In genomic region chr1:2583871-2584341, GRCh38 we compare ENCODE assay signal across 8 cellular contexts. TPM values are rescaled to one million over a fixed set of nuclear protein-coding genes. Genes with fewer than 3 reads are reported as not detected.
DNase-seq lines count a peak whose midpoint lies in the region; ATAC-seq, FAIRE-seq and TF ChIP-seq lines count a peak whose summit lies in the region.
"Had no signal": no experiment of that assay in that cellular context is flagged by ENCODE, and none has a peak within 500 bp of the region (broad histone marks: within the 10 kb centered on the region; RNA-seq: fewer than 3 reads in every experiment).

No MANE protein-coding gene starts in this region.

- CTCF ChIA-PET in K562 (lab: Yijun Ruan, JAX; ENCODE audit: low intra/inter-chr PET ratio): no interaction called here

- in situ Hi-C loops in K562 (cut with MboI): no loop called here

- peaks cover 8% of the 10 kb centered on the region; the same call in 1 of the 3 replicates for H3K79me2 ChIP-seq in K562 (ENCODE audit: control insufficient read depth, insufficient read depth, low read length)

- H3K9ac ChIP-seq in K562 (ENCODE audit: insufficient read depth in 1 of 2, low read depth in 2 of 2, low read length in 2 of 2): peak overlapping the region in 1 of 2 experiments; percentile 6; a peak in 2 of 4 replicates

- FAIRE-seq in K562 (lab: Jason Lieb, UNC) (no peak), pancreas (lab: Jason Lieb, UNC) (no peak)

- H3K4me2 ChIP-seq in K562 (ENCODE audit: insufficient read depth, low read length): no peak overlapping the region

- H3K27me3 ChIP-seq in K562 (ENCODE audit: control insufficient read depth in 2 of 2, insufficient read depth in 2 of 2, low read length in 2 of 2) (peaks cover 12 to 21% of the 10 kb centered on the region in 2 experiments), pancreas (no peaks in the 10 kb centered on the region)

- no peaks in the 10 kb centered on the region for H4K20me1 ChIP-seq in K562 (replicated peaks; ENCODE audit: control insufficient read depth, insufficient read depth, low read length)

- no peak for TF ChIP-seq RAD21 in K562 (CRISPR knock-in tag; conservative IDR thresholded peaks at IDR 0.05 in 1 of 2, IDR thresholded peaks at IDR 0.05 in 1 of 2)

- intact Hi-C loops in K562 (cut with micrococcal nuclease) (no loop called here), pancreas (cut with DNase I) (no loop called here)

- ATAC-seq in K562: no peak
- peak in 1 of 4 donors; percentile 6 for ATAC-seq in pancreas
- ATAC-seq in GM19397 (IDR thresholded peaks at IDR 0.05; ENCODE audit: unreplicated experiment): no peak
- no peak for ATAC-seq in HG03342 (IDR thresholded peaks at IDR 0.05; ENCODE audit: unreplicated experiment)

- H3K9me1 ChIP-seq in K562 (ENCODE audit: control insufficient read depth, insufficient read depth, low read length): no peaks in the 10 kb centered on the region

- POLR2A ChIA-PET in K562 (lab: Yijun Ruan, JAX): interaction anchor here (0.6 to 1.5 kb wide), 4 partner anchors 10 to 148 kb away, joined by 3 to 4 read pairs (median 4); partner anchors contain the start of gene TNFRSF14

- H3K4me1 ChIP-seq in K562 (replicated peaks in 1 of 2; ENCODE audit: control insufficient read depth in 2 of 2, insufficient read depth in 2 of 2, low read length in 2 of 2) (peaks cover 20 to 49% of the 10 kb centered on the region in 2 experiments), pancreas (peaks cover 0 to 17% (median 13%) of the 10 kb centered on the region in 3 donors)

- H3K4me3 ChIP-seq in K562: no peak overlapping the region
- no peak overlapping the region for H3K4me3 ChIP-seq in pancreas

- no peak overlapping the region for H3K27ac ChIP-seq in K562 (ENCODE audit: extremely low read depth, low read depth, low read length)
- peak overlapping the region in 1 of 4 donors; percentile 33 for H3K27ac ChIP-seq in pancreas
- H3K27ac ChIP-seq: coronary artery had no signal

- 0 out of 3 replicates have a peak, but pooled peaks cover 4% of the 10 kb centered on the region for H3K36me3 ChIP-seq in K562 (ENCODE audit: control insufficient read depth, insufficient read depth, low read length)
- H3K36me3 ChIP-seq in pancreas: no peaks in the 10 kb centered on the region

- TF ChIP-seq POLR2A in K562 (conservative IDR thresholded peaks at IDR 0.05): no peak

- H2AFZ ChIP-seq in K562 (ENCODE audit: low read depth, low read length): no peak overlapping the region

- no peaks in the 10 kb centered on the region for H3K9me3 ChIP-seq in K562 (replicated peaks; ENCODE audit: control insufficient read depth, insufficient read depth, low read depth, low read length)
- no peaks in the 10 kb centered on the region for H3K9me3 ChIP-seq in pancreas

- no peak for TF ChIP-seq CTCF in K562 (IDR thresholded peaks at IDR 0.05 in 2 of 3, conservative IDR thresholded peaks at IDR 0.05 in 1 of 3; ENCODE audit: insufficient read depth in 2 of 3, low read depth in 1 of 3, low read length in 3 of 3)
- TF ChIP-seq CTCF in pancreas (IDR thresholded peaks at IDR 0.05): no peak

- no peak for TF ChIP-seq EP300 in K562 (IDR thresholded peaks at IDR 0.05; ENCODE audit: low read length)

- DNase-seq in Daoy (ENCODE audit: low read depth) (peak; percentile 41), NCI-H2171 treated with DMSO at 0.1 percent for 48 hours (lab: John Stamatoyannopoulos, UW) (peak; percentile 40), K562 (ENCODE audit: extremely low read depth in 1 of 4, low spot score in 3 of 4) (no peak), pancreas (peak in 5 of 6 donors; percentile 38 to 70 (median 43)), dermis blood vessel endothelial cell (no peak)

- 71% methylated on average over 14 of the region's 14 CpGs for WGBS in K562 (ENCODE audit: insufficient coverage, low coverage, missing lambda C conversion rate)
- 25 to 26% methylated on average over 14 of the region's 14 CpGs for WGBS in pancreas, 2 donors

- no TSS peak for BruUV-seq in K562 (replicated peaks; lab: Mats Ljungman, UMichigan)

RNA-seq across cellular contexts. Expression of gene PRXL2B, which starts 2.7 kb away (rescaled TPM):
- 13.0 and 20.6 TPM in 2 replicates for total RNA-seq in Daoy (2014; rRNA removed; shearing (Covaris generic))
- total RNA-seq in K562 (2011; cell fraction: chromatin; rRNA removed; ENCODE audit: low replicate concordance): 4.0 and 14.5 TPM in 2 replicates
- total RNA-seq in K562 (2011; cell fraction: nucleolus; rRNA removed): 13.0 and 14.3 TPM in 2 replicates
- total RNA-seq in K562 (2011; cell fraction: nucleoplasm; rRNA removed): 5.5 and 8.1 TPM in 2 replicates
- total RNA-seq in K562 (2014; rRNA removed) (14.0 and 16.4 TPM in 2 replicates), K562 (2014; rRNA removed; fragmentation: Illumina TruSeq; extraction: Trizol) (3.3 and 4.1 TPM in 2 replicates), K562 (2015; rRNA removed; fragmentation: Illumina TruSeq; extraction: Trizol) (11.8 TPM in 2 replicates), K562 (2021) (25.3 and 28.1 TPM in 2 replicates), pancreas (10 to 100 TPM in 4 of 6 donors, 1 to 10 TPM in 2; 3.3 to 16.4 (median 10.8) TPM), dermis blood vessel endothelial cell (63.0 and 128 TPM in 2 replicates)
- polyA plus RNA-seq in K562 (2011; rRNA removed) (6.7 and 7.0 TPM in 2 replicates), K562 (2014; fragmentation: Illumina TruSeq; extraction: Trizol) (15.2 and 16.6 TPM in 2 replicates), K562 (2014; fragmentation: Nextera tagmentation; extraction: Ambion mirVana) (1 to 10 TPM in 1 of 2 experiments, under 1 TPM in 1; 0.99 to 1.7 TPM), K562 (2014; rRNA removed) (17.6 and 20.7 TPM in 2 replicates), pancreas (10 to 100 TPM; 12.1 to 13.4 TPM)
- polyA plus RNA-seq in K562 (2011; cell fraction: cytosol; rRNA removed): 9.9 and 25.7 TPM in 2 replicates
- 20.2 and 28.6 TPM in 2 replicates for polyA plus RNA-seq in K562 (2011; cell fraction: nucleus; rRNA removed)
- polyA plus RNA-seq in K562 (2012): 11.9 and 22.1 TPM in 2 replicates
- polyA minus RNA-seq in K562 (2011; rRNA and poly(A)+ RNA removed): 1.8 and 4.0 TPM in 2 replicates
- polyA minus RNA-seq in K562 (2011; cell fraction: cytosol; rRNA and poly(A)+ RNA removed): 3.9 and 7.0 TPM in 2 replicates
- polyA minus RNA-seq in K562 (2011; cell fraction: nucleus; rRNA and poly(A)+ RNA removed): 5.4 and 6.8 TPM in 2 replicates

RNA-seq across cellular contexts. Expression of gene TNFRSF14, which starts 27.7 kb away (rescaled TPM):
- 9.0 and 12.1 TPM in 2 replicates for total RNA-seq in Daoy (2014; rRNA removed; shearing (Covaris generic))
- 2.5 and 7.5 TPM in 2 replicates for total RNA-seq in K562 (2011; cell fraction: chromatin; rRNA removed; ENCODE audit: low replicate concordance)
- 4.8 and 5.5 TPM in 2 replicates for total RNA-seq in K562 (2011; cell fraction: nucleolus; rRNA removed)
- total RNA-seq in K562 (2011; cell fraction: nucleoplasm; rRNA removed): 3.3 and 3.4 TPM in 2 replicates
- 0.68 and 0.73 TPM in 2 replicates for total RNA-seq in K562 (2014; rRNA removed)
- total RNA-seq in K562 (2014; rRNA removed; fragmentation: Illumina TruSeq; extraction: Trizol): 0.11 and 0.16 TPM in 2 replicates
- total RNA-seq in K562 (2015; rRNA removed; fragmentation: Illumina TruSeq; extraction: Trizol): 1.1 and 1.3 TPM in 2 replicates
- total RNA-seq in K562 (2021): 1.8 and 2.1 TPM in 2 replicates
- 0.68 and 1.3 TPM in 2 replicates for polyA plus RNA-seq in K562 (2011; rRNA removed)
- 0.97 and 1.0 TPM in 2 replicates for polyA plus RNA-seq in K562 (2011; cell fraction: cytosol; rRNA removed)
- 11.2 and 14.0 TPM in 2 replicates for polyA plus RNA-seq in K562 (2011; cell fraction: nucleus; rRNA removed)
- polyA plus RNA-seq in K562 (2012): 3.3 and 11.5 TPM in 2 replicates
- 0.58 and 0.89 TPM in 2 replicates for polyA plus RNA-seq in K562 (2014; fragmentation: Illumina TruSeq; extraction: Trizol)
- not detected for polyA plus RNA-seq in K562 (2014; fragmentation: Nextera tagmentation; extraction: Ambion mirVana)
- polyA plus RNA-seq in K562 (2014; rRNA removed): 1.6 and 2.3 TPM in 2 replicates
- polyA minus RNA-seq in K562 (2011; rRNA and poly(A)+ RNA removed): 0.15 and 0.18 TPM in 2 replicates
- polyA minus RNA-seq in K562 (2011; cell fraction: cytosol; rRNA and poly(A)+ RNA removed): not detected in 2 replicates
- polyA minus RNA-seq in K562 (2011; cell fraction: nucleus; rRNA and poly(A)+ RNA removed): 1.6 and 2.0 TPM in 2 replicates
- total RNA-seq in pancreas: 10 to 100 TPM; 10.3 to 37.2 (median 19.0) TPM
- polyA plus RNA-seq in pancreas: 100 to 1,000 TPM; 120 to 124 TPM
- 109 and 155 TPM in 2 replicates for total RNA-seq in dermis blood vessel endothelial cell

RNA-seq across cellular contexts. Expression of gene MMEL1, which starts 48.9 kb away (rescaled TPM):
- not detected in 2 replicates for total RNA-seq in Daoy (2014; rRNA removed; shearing (Covaris generic))
- not detected in 2 replicates for total RNA-seq in K562 (2011; cell fraction: chromatin; rRNA removed; ENCODE audit: low replicate concordance)
- not detected in 2 replicates for total RNA-seq in K562 (2011; cell fraction: nucleolus; rRNA removed)
- total RNA-seq in K562 (2011; cell fraction: nucleoplasm; rRNA removed): not detected in 2 replicates
- total RNA-seq in K562 (2014; rRNA removed) (not detected in 2 replicates), K562 (2014; rRNA removed; fragmentation: Illumina TruSeq; extraction: Trizol) (not detected in 2 replicates), K562 (2015; rRNA removed; fragmentation: Illumina TruSeq; extraction: Trizol) (not detected in 2 replicates), K562 (2021) (not detected in 2 replicates), pancreas (1 to 10 TPM in 5 of 6 donors, under 1 TPM in 1; 0.39 to 3.1 (median 2.2) TPM), dermis blood vessel endothelial cell (2.0 and 5.4 TPM in 2 replicates)
- polyA plus RNA-seq in K562 (2011; rRNA removed) (not detected in 2 replicates), K562 (2014; fragmentation: Illumina TruSeq; extraction: Trizol) (not detected in 2 replicates), K562 (2014; fragmentation: Nextera tagmentation; extraction: Ambion mirVana) (not detected), K562 (2014; rRNA removed) (not detected in 2 replicates), pancreas (1 to 10 TPM; 7.6 to 8.7 TPM)
- polyA plus RNA-seq in K562 (2011; cell fraction: cytosol; rRNA removed): not detected in 2 replicates
- 0.11 and 0.18 TPM in 2 replicates for polyA plus RNA-seq in K562 (2011; cell fraction: nucleus; rRNA removed)
- 0.11 TPM in 1 of 2 replicates, not detected in the other for polyA plus RNA-seq in K562 (2012)
- polyA minus RNA-seq in K562 (2011; rRNA and poly(A)+ RNA removed): not detected in 2 replicates
- polyA minus RNA-seq in K562 (2011; cell fraction: cytosol; rRNA and poly(A)+ RNA removed): not detected in 2 replicates
- polyA minus RNA-seq in K562 (2011; cell fraction: nucleus; rRNA and poly(A)+ RNA removed): not detected in 2 replicates

RNA-seq across cellular contexts. Expression of gene HES5, which starts 53.8 kb away (rescaled TPM):
- not detected in 2 replicates for total RNA-seq in Daoy (2014; rRNA removed; shearing (Covaris generic))
- not detected in 2 replicates for total RNA-seq in K562 (2011; cell fraction: chromatin; rRNA removed; ENCODE audit: low replicate concordance)
- total RNA-seq in K562 (2011; cell fraction: nucleolus; rRNA removed): not detected in 2 replicates
- not detected in 2 replicates for total RNA-seq in K562 (2011; cell fraction: nucleoplasm; rRNA removed)
- not detected in 2 replicates for total RNA-seq in K562 (2014; rRNA removed)
- not detected in 2 replicates for total RNA-seq in K562 (2014; rRNA removed; fragmentation: Illumina TruSeq; extraction: Trizol)
- not detected in 2 replicates for total RNA-seq in K562 (2015; rRNA removed; fragmentation: Illumina TruSeq; extraction: Trizol)
- not detected in 2 replicates for total RNA-seq in K562 (2021)
- not detected in 2 replicates for polyA plus RNA-seq in K562 (2011; rRNA removed)
- polyA plus RNA-seq in K562 (2011; cell fraction: cytosol; rRNA removed): 0.04 TPM in 1 of 2 replicates, not detected in the other
- polyA plus RNA-seq in K562 (2011; cell fraction: nucleus; rRNA removed): not detected in 2 replicates
- polyA plus RNA-seq in K562 (2012): not detected in 2 replicates
- not detected in 2 replicates for polyA plus RNA-seq in K562 (2014; fragmentation: Illumina TruSeq; extraction: Trizol)
- polyA plus RNA-seq in K562 (2014; fragmentation: Nextera tagmentation; extraction: Ambion mirVana): not detected
- polyA plus RNA-seq in K562 (2014; rRNA removed): not detected in 2 replicates
- polyA minus RNA-seq in K562 (2011; rRNA and poly(A)+ RNA removed): not detected in 2 replicates
- not detected in 2 replicates for polyA minus RNA-seq in K562 (2011; cell fraction: cytosol; rRNA and poly(A)+ RNA removed)
- polyA minus RNA-seq in K562 (2011; cell fraction: nucleus; rRNA and poly(A)+ RNA removed): not detected in 2 replicates
- under 1 TPM in 3 of 6 donors, not detected in 3; 0.12 to 0.25 (median 0.19) TPM for total RNA-seq in pancreas
- under 1 TPM in 1 of 2 donors, not detected in 1; 0.07 TPM for polyA plus RNA-seq in pancreas
- total RNA-seq in dermis blood vessel endothelial cell: 0.17 TPM in 1 of 2 replicates, not detected in the other

RNA-seq across cellular contexts. Expression of gene PANK4, which starts 57.5 kb away (rescaled TPM):
- 18.6 and 44.7 TPM in 2 replicates for total RNA-seq in Daoy (2014; rRNA removed; shearing (Covaris generic))
- 114 and 307 TPM in 2 replicates for total RNA-seq in K562 (2011; cell fraction: chromatin; rRNA removed; ENCODE audit: low replicate concordance)
- 194 and 202 TPM in 2 replicates for total RNA-seq in K562 (2011; cell fraction: nucleolus; rRNA removed)
- total RNA-seq in K562 (2011; cell fraction: nucleoplasm; rRNA removed): 119 and 146 TPM in 2 replicates
- total RNA-seq in K562 (2014; rRNA removed) (39.6 and 50.7 TPM in 2 replicates), K562 (2014; rRNA removed; fragmentation: Illumina TruSeq; extraction: Trizol) (15.3 and 19.2 TPM in 2 replicates), K562 (2015; rRNA removed; fragmentation: Illumina TruSeq; extraction: Trizol) (29.7 and 32.0 TPM in 2 replicates), K562 (2021) (55.6 and 61.3 TPM in 2 replicates), pancreas (10 to 100 TPM in 2 of 6 donors, 1 to 10 TPM in 4; 9.7 to 17.1 (median 10.0) TPM), dermis blood vessel endothelial cell (21.5 and 24.7 TPM in 2 replicates)
- polyA plus RNA-seq in K562 (2011; rRNA removed) (23.3 and 39.3 TPM in 2 replicates), K562 (2014; fragmentation: Illumina TruSeq; extraction: Trizol) (31.5 and 31.8 TPM in 2 replicates), K562 (2014; fragmentation: Nextera tagmentation; extraction: Ambion mirVana) (1 to 10 TPM in 1 of 2 experiments, under 1 TPM in 1; 0.93 to 1.4 TPM), K562 (2014; rRNA removed) (41.3 and 42.3 TPM in 2 replicates), pancreas (10 to 100 TPM; 20.7 to 26.4 TPM)
- polyA plus RNA-seq in K562 (2011; cell fraction: cytosol; rRNA removed): 21.3 and 25.3 TPM in 2 replicates
- 181 and 249 TPM in 2 replicates for polyA plus RNA-seq in K562 (2011; cell fraction: nucleus; rRNA removed)
- 28.4 and 32.3 TPM in 2 replicates for polyA plus RNA-seq in K562 (2012)
- 22.3 and 22.4 TPM in 2 replicates for polyA minus RNA-seq in K562 (2011; rRNA and poly(A)+ RNA removed)
- polyA minus RNA-seq in K562 (2011; cell fraction: cytosol; rRNA and poly(A)+ RNA removed): 35.2 and 42.6 TPM in 2 replicates
- 116 and 142 TPM in 2 replicates for polyA minus RNA-seq in K562 (2011; cell fraction: nucleus; rRNA and poly(A)+ RNA removed)

Comparison
In these comparisons a context has a peak if more than half of its experiments do, and no peak if none do; other contexts are left out.
1. DNase-seq: peak in Daoy (single experiment), NCI-H2171 treated with DMSO at 0.1 percent for 48 hours (single experiment) and pancreas (5 of 6); none in K562 (0 of 4) and dermis blood vessel endothelial cell (single experiment).